10 cellular contexts compared by ENCODE assay signal in genomic region chr14:45089813-45090212, GRCh38. TPM values are rescaled to one million over a fixed set of nuclear protein-coding genes. Genes with fewer than 3 reads are reported as not detected.
DNase-seq lines count a peak whose midpoint lies in the region; ATAC-seq and TF ChIP-seq lines count a peak whose summit lies in the region.
"Had no signal": no experiment of that assay in that cellular context is flagged by ENCODE, and none has a peak within 500 bp of the region (broad histone marks: within the 10 kb centered on the region; RNA-seq: fewer than 3 reads in every experiment).

No MANE protein-coding gene starts in this region.

- CTCF ChIA-PET in activated CD4-positive, alpha-beta T cell treated with anti-CD3 and anti-CD28 coated beads for 36 hours (lab: Charles Lee), result interaction anchor here (0.8 to 0.9 kb wide), 2 partner anchors 10 to 45 kb away, joined by 3 to 4 read pairs; partner anchors contain the start of gene FANCM

- H3K4me2 ChIP-seq in SU-DHL-6 (ENCODE audit: low read depth, low read length, poor library complexity, severe bottlenecking), result peak overlapping the region; percentile 34
- H3K4me2 ChIP-seq: KMS-11 had no signal

- peak overlapping the region; percentile 88 for H3K27ac Mint-ChIP-seq in activated CD4-positive, alpha-beta T cell treated with anti-CD3 and anti-CD28 coated beads for 36 hours
- H3K27ac Mint-ChIP-seq: memory B cell had no signal

- ATAC-seq in activated CD4-positive, alpha-beta T cell treated with anti-CD3 and anti-CD28 coated beads for 36 hours, result peak; percentile 95
- peak; percentile 74 for ATAC-seq in HG02642 (IDR thresholded peaks at IDR 0.05; ENCODE audit: poor library complexity, unreplicated experiment)
- no peak for ATAC-seq in HG02981 (IDR thresholded peaks at IDR 0.05; ENCODE audit: unreplicated experiment)

- peaks cover 72% of the 10 kb centered on the region for H3K4me1 Mint-ChIP-seq in activated CD4-positive, alpha-beta T cell treated with anti-CD3 and anti-CD28 coated beads for 36 hours

- H3K79me2 ChIP-seq in SU-DHL-6 (ENCODE audit: insufficient read depth, low read length), result peaks cover 100% of the 10 kb centered on the region

- no peak for TF ChIP-seq POLR2A in stomach (IDR thresholded peaks at IDR 0.05)

- peaks cover 14% of the 10 kb centered on the region; the same call in 1 of the 2 replicates for H4K20me1 ChIP-seq in SU-DHL-6 (ENCODE audit: low read depth, low read length)

- WGBS in stomach, 5 donors, result 30 to 45% (median 38%) methylated on average over 1 of the region's 1 CpG

- H3K9me3 Mint-ChIP-seq in activated CD4-positive, alpha-beta T cell treated with anti-CD3 and anti-CD28 coated beads for 36 hours (ENCODE audit: low read depth), result no peaks in the 10 kb centered on the region
- H3K9me3 Mint-ChIP-seq: memory B cell had no signal

- H3K9me2 ChIP-seq in SU-DHL-6 (replicated peaks; ENCODE audit: insufficient read depth, low read length), result no peaks in the 10 kb centered on the region

- H3K9me3 ChIP-seq in SU-DHL-6 (ENCODE audit: insufficient read depth, low read length) (no peaks in the 10 kb centered on the region), stomach (no peaks in the 10 kb centered on the region)

- H3F3A ChIP-seq in SU-DHL-6 (ENCODE audit: insufficient read depth), result 0 out of 2 replicates have a peak, but pooled peaks cover 3% of the 10 kb centered on the region

- peak; percentile 27 for DNase-seq in activated CD4-positive, alpha-beta T cell treated with anti-CD3 and anti-CD28 coated beads for 36 hours
- DNase-seq in activated CD4-positive, alpha-beta T cell treated with anti-CD3 and anti-CD28 coated beads for 1 hour, result no peak
- peak; percentile 29 for DNase-seq in putamen (ENCODE audit: low spot score)
- DNase-seq in stomach, result no peak
- no peak for DNase-seq in D341Med (ENCODE audit: low spot score)

- intact Hi-C loops in activated CD4-positive, alpha-beta T cell treated with anti-CD3 and anti-CD28 coated beads for 36 hours (cut with DNase I, micrococcal nuclease), result loop anchor here (1.0 kb wide), 2 partner anchors 24 to 44 kb away; partner anchors contain the start of gene FKBP3 (in 1 of the 2)
- intact Hi-C loops in stomach (cut with DNase I; ENCODE audit: low total_unique reads), result no loop called here

- peak overlapping the region; percentile 43 for H3K4me3 Mint-ChIP-seq in activated CD4-positive, alpha-beta T cell treated with anti-CD3 and anti-CD28 coated beads for 36 hours

- H2AFZ ChIP-seq in SU-DHL-6 (ENCODE audit: low read depth, low read length, severe bottlenecking), result no peak overlapping the region

- H3K4me3 ChIP-seq in SU-DHL-6 (ENCODE audit: insufficient read depth, low read length, poor library complexity, severe bottlenecking) (no peak overlapping the region), stomach (no peak overlapping the region)

- H3K27ac ChIP-seq in SU-DHL-6 (ENCODE audit: low read depth, low read length) (no peak overlapping the region), stomach (no peak overlapping the region)
- H3K27ac ChIP-seq: KMS-11 had no signal

- TF ChIP-seq EP300 in stomach (IDR thresholded peaks at IDR 0.05), result no peak

- peaks cover 35% of the 10 kb centered on the region for H3K36me3 Mint-ChIP-seq in activated CD4-positive, alpha-beta T cell treated with anti-CD3 and anti-CD28 coated beads for 36 hours (ENCODE audit: low read depth)

- no peaks in the 10 kb centered on the region for H3K27me3 Mint-ChIP-seq in activated CD4-positive, alpha-beta T cell treated with anti-CD3 and anti-CD28 coated beads for 36 hours
- H3K27me3 Mint-ChIP-seq: memory B cell had no signal

- H3K36me3 ChIP-seq in SU-DHL-6 (ENCODE audit: low read length) (peaks cover 6% of the 10 kb centered on the region; the same call in 1 of the 2 replicates), stomach (no peaks in the 10 kb centered on the region)

- H3K27me3 ChIP-seq in SU-DHL-6 (ENCODE audit: low read length) (no peaks in the 10 kb centered on the region), stomach (no peaks in the 10 kb centered on the region)

- H3K9ac ChIP-seq in SU-DHL-6 (ENCODE audit: low read length), result no peak overlapping the region
- H3K9ac ChIP-seq: KMS-11 had no signal

- TF ChIP-seq CTCF in SU-DHL-6 (IDR thresholded peaks at IDR 0.05; ENCODE audit: insufficient read depth, low read length, poor library complexity, severe bottlenecking), result no peak
- no peak for TF ChIP-seq CTCF in stomach (IDR thresholded peaks at IDR 0.05)

- peaks cover 20 to 68% (median 46%) of the 10 kb centered on the region in 4 donors for H3K4me1 ChIP-seq in stomach

- POLR2A ChIA-PET in activated CD4-positive, alpha-beta T cell treated with anti-CD3 and anti-CD28 coated beads for 36 hours (lab: Charles Lee), result interaction anchor here (0.9 kb wide), 1 partner anchor 27 kb away, joined by 3 read pairs; no protein-coding TSS in a partner anchor

RNA-seq across cellular contexts. Expression of gene PRPF39, which starts 5.9 kb away (rescaled TPM):
- 10 to 100 TPM; 45.2 to 47.5 TPM for total RNA-seq in activated CD4-positive, alpha-beta T cell treated with anti-CD3 and anti-CD28 coated beads for 36 hours
- total RNA-seq in stomach, result 100 to 1,000 TPM in 1 of 5 donors, 10 to 100 TPM in 4; 12.5 to 148 (median 43.2) TPM
- polyA plus RNA-seq in stomach, result 10 to 100 TPM in 1 of 3 donors, 1 to 10 TPM in 2; 7.5 to 25.3 (median 9.0) TPM

RNA-seq across cellular contexts. Expression of gene FKBP3, which starts 44.5 kb away (rescaled TPM):
- total RNA-seq in activated CD4-positive, alpha-beta T cell treated with anti-CD3 and anti-CD28 coated beads for 36 hours, result 10 to 100 TPM; 70.5 to 73.9 TPM
- 10 to 100 TPM in 3 of 5 donors, 1 to 10 TPM in 1, under 1 TPM in 1; 0.58 to 43.3 (median 28.4) TPM for total RNA-seq in stomach
- polyA plus RNA-seq in stomach, result 10 to 100 TPM; 66.3 to 81.3 (median 80.2) TPM

RNA-seq across cellular contexts. Expression of gene FANCM, which starts 45.9 kb away (rescaled TPM):
- total RNA-seq in activated CD4-positive, alpha-beta T cell treated with anti-CD3 and anti-CD28 coated beads for 36 hours, result 10 to 100 TPM; 11.5 to 14.6 TPM
- total RNA-seq in stomach, result 10 to 100 TPM in 1 of 5 donors, 1 to 10 TPM in 4; 2.9 to 15.2 (median 4.0) TPM
- polyA plus RNA-seq in stomach, result 1 to 10 TPM in 2 of 3 donors, under 1 TPM in 1; 0.92 to 3.1 (median 1.8) TPM

Comparison
In these comparisons a context has a peak if more than half of its experiments do, and no peak if none do; other contexts are left out.
1. DNase-seq: peak in activated CD4-positive, alpha-beta T cell treated with anti-CD3 and anti-CD28 coated beads for 36 hours (single experiment) and putamen (single experiment); none in activated CD4-positive, alpha-beta T cell treated with anti-CD3 and anti-CD28 coated beads for 1 hour (single experiment), stomach (single experiment) and D341Med (single experiment).